Comparison of ENCODE assay signal across 11 cellular contexts in the genomic region with DNA sequence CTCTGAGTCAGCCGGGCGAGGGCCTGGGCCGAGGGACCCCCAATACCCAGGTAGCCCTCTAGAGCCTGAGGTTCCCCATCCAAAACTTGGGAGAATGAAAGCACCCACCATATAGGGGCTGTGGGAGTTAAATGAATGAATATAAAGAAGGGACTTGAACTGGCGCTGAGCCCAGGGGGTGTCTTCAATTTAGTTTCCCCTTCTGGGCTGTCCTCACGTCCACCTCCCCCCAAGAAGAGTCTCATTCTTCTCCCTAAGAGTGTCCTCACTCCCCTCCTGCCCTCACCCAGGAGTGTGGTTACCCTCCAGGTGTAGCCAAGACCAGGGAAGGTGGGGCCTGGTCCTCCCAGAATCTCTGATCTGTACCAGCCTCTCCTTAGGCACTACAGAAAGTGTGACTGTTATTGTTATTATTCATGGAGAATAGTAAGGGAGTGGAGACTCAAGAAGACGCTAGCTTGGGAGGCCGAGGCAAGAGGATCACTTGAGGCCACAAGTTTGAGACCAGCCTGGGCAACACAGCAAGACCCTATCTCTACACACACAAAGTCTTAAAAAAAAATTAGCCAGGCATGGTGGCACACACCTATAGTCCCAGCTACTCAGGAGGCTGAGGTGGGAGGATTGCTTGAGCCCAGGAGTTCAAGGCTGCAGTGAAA. TPM values are rescaled to one million over a fixed set of nuclear protein-coding genes. Genes with fewer than 3 reads are reported as not detected.
A peak's percentile ranks its signal among the peaks of the same experiment; 100 is the strongest.
DNase-seq lines count a peak whose midpoint lies in the region; ATAC-seq and TF ChIP-seq lines count a peak whose summit lies in the region.
"Had no signal": no experiment of that assay in that cellular context is flagged by ENCODE, and none has a peak within 500 bp of the region (broad histone marks: within the 10 kb centered on the region; RNA-seq: fewer than 3 reads in every experiment).

No MANE protein-coding gene starts in this region.

- no peak overlapping the region for H3K4me3 ChIP-seq in gastroesophageal sphincter
- H3K4me3 ChIP-seq: GM23248 had no signal

- no peak for TF ChIP-seq EP300 in gastroesophageal sphincter (IDR thresholded peaks at IDR 0.05)

- H3K27ac Mint-ChIP-seq in activated naive CD8-positive, alpha-beta T cell: peak overlapping the region; percentile 76
- no peak overlapping the region for H3K27ac Mint-ChIP-seq in activated naive CD8-positive, alpha-beta T cell treated with anti-CD3 and anti-CD28 coated beads for 36 hours
- peak overlapping the region; percentile 70 for H3K27ac Mint-ChIP-seq in activated CD8-positive, alpha-beta T cell treated with anti-CD3 and anti-CD28 coated beads, Interleukin-2, amount 10 ng/mL, durations not matched to agents 7 days and 5 days
- H3K27ac Mint-ChIP-seq in stimulated activated effector memory CD8-positive, alpha-beta T cell treated with anti-CD3 and anti-CD28 coated beads, Interleukin-12 subunit alpha, Interleukin-12 subunit beta, amount 100 ng/mL, for 72 hours: peak overlapping the region; percentile 24

- no peaks in the 10 kb centered on the region for H3K36me3 ChIP-seq in gastroesophageal sphincter

- H3K27ac ChIP-seq in gastroesophageal sphincter: no peak overlapping the region
- H3K27ac ChIP-seq: GM23248 had no signal

- no peaks in the 10 kb centered on the region for H3K36me3 Mint-ChIP-seq in activated naive CD8-positive, alpha-beta T cell
- H3K36me3 Mint-ChIP-seq in activated naive CD8-positive, alpha-beta T cell treated with anti-CD3 and anti-CD28 coated beads for 36 hours: peaks cover 13% of the 10 kb centered on the region
- H3K36me3 Mint-ChIP-seq in activated CD8-positive, alpha-beta T cell treated with anti-CD3 and anti-CD28 coated beads, Interleukin-2, amount 10 ng/mL, durations not matched to agents 7 days and 5 days (ENCODE audit: low read depth): peaks cover 18% of the 10 kb centered on the region
- H3K36me3 Mint-ChIP-seq in stimulated activated effector memory CD8-positive, alpha-beta T cell treated with anti-CD3 and anti-CD28 coated beads, Interleukin-12 subunit alpha, Interleukin-12 subunit beta, amount 100 ng/mL, for 72 hours: peaks cover 36% of the 10 kb centered on the region

- TF ChIP-seq POLR2A in gastroesophageal sphincter (IDR thresholded peaks at IDR 0.05): no peak

- no peaks in the 10 kb centered on the region for H3K27me3 ChIP-seq in gastroesophageal sphincter

- H3K4me1 Mint-ChIP-seq in activated naive CD8-positive, alpha-beta T cell (ENCODE audit: low read depth): peaks cover 63% of the 10 kb centered on the region
- H3K4me1 Mint-ChIP-seq in activated naive CD8-positive, alpha-beta T cell treated with anti-CD3 and anti-CD28 coated beads for 36 hours: peaks cover 58% of the 10 kb centered on the region
- peaks cover 68% of the 10 kb centered on the region for H3K4me1 Mint-ChIP-seq in activated CD8-positive, alpha-beta T cell treated with anti-CD3 and anti-CD28 coated beads, Interleukin-2, amount 10 ng/mL, durations not matched to agents 7 days and 5 days (ENCODE audit: low read depth)
- H3K4me1 Mint-ChIP-seq in stimulated activated effector memory CD8-positive, alpha-beta T cell treated with anti-CD3 and anti-CD28 coated beads, Interleukin-12 subunit alpha, Interleukin-12 subunit beta, amount 100 ng/mL, for 72 hours: peaks cover 69% of the 10 kb centered on the region

- no peak for TF ChIP-seq CTCF in gastroesophageal sphincter (IDR thresholded peaks at IDR 0.05)

- H3K4me1 ChIP-seq in gastroesophageal sphincter: peaks cover 0 to 22% (median 3%) of the 10 kb centered on the region in 3 donors

- no peaks in the 10 kb centered on the region for H3K27me3 Mint-ChIP-seq in activated naive CD8-positive, alpha-beta T cell
- no peaks in the 10 kb centered on the region for H3K27me3 Mint-ChIP-seq in activated naive CD8-positive, alpha-beta T cell treated with anti-CD3 and anti-CD28 coated beads for 36 hours
- no peaks in the 10 kb centered on the region for H3K27me3 Mint-ChIP-seq in activated CD8-positive, alpha-beta T cell treated with anti-CD3 and anti-CD28 coated beads, Interleukin-2, amount 10 ng/mL, durations not matched to agents 7 days and 5 days (ENCODE audit: low read depth)

- WGBS in gastroesophageal sphincter (ENCODE audit: low coverage in 1 of 2), 2 donors: 67 to 75% methylated on average over 3 to 4 of the region's 7 CpGs

- H3K4me3 Mint-ChIP-seq in activated naive CD8-positive, alpha-beta T cell: peak overlapping the region; percentile 10
- no peak overlapping the region for H3K4me3 Mint-ChIP-seq in activated naive CD8-positive, alpha-beta T cell treated with anti-CD3 and anti-CD28 coated beads for 36 hours
- no peak overlapping the region for H3K4me3 Mint-ChIP-seq in activated CD8-positive, alpha-beta T cell treated with anti-CD3 and anti-CD28 coated beads, Interleukin-2, amount 10 ng/mL, durations not matched to agents 7 days and 5 days
- no peak overlapping the region for H3K4me3 Mint-ChIP-seq in stimulated activated effector memory CD8-positive, alpha-beta T cell treated with anti-CD3 and anti-CD28 coated beads, Interleukin-12 subunit alpha, Interleukin-12 subunit beta, amount 100 ng/mL, for 72 hours

- H3K9me3 Mint-ChIP-seq in activated naive CD8-positive, alpha-beta T cell (ENCODE audit: low read depth): no peaks in the 10 kb centered on the region
- H3K9me3 Mint-ChIP-seq in activated naive CD8-positive, alpha-beta T cell treated with anti-CD3 and anti-CD28 coated beads for 36 hours: no peaks in the 10 kb centered on the region
- no peaks in the 10 kb centered on the region for H3K9me3 Mint-ChIP-seq in activated CD8-positive, alpha-beta T cell treated with anti-CD3 and anti-CD28 coated beads, Interleukin-2, amount 10 ng/mL, durations not matched to agents 7 days and 5 days (ENCODE audit: insufficient read depth)
- H3K9me3 Mint-ChIP-seq in stimulated activated effector memory CD8-positive, alpha-beta T cell treated with anti-CD3 and anti-CD28 coated beads, Interleukin-12 subunit alpha, Interleukin-12 subunit beta, amount 100 ng/mL, for 72 hours: no peaks in the 10 kb centered on the region

- H3K9me3 ChIP-seq in gastroesophageal sphincter: no peaks in the 10 kb centered on the region

- no peak for DNase-seq in activated naive CD8-positive, alpha-beta T cell treated with anti-CD3 and anti-CD28 coated beads for 36 hours
- no peak for DNase-seq in activated CD8-positive, alpha-beta T cell treated with anti-CD3 and anti-CD28 coated beads, Interleukin-2, amount 10 ng/mL, durations not matched to agents 7 days and 5 days
- DNase-seq in stimulated activated effector memory CD8-positive, alpha-beta T cell treated with anti-CD3 and anti-CD28 coated beads, Interleukin-12 subunit alpha, Interleukin-12 subunit beta, amount 100 ng/mL, for 72 hours (ENCODE audit: low spot score in 2 of 2): no peak
- DNase-seq: activated effector memory CD4-positive, alpha-beta T cell treated with Interleukin-2 at 50 U/mL for 16 hours; GM23248; kidney glomerular epithelial cell; stimulated activated CD4-positive, alpha-beta T cell treated with anti-CD3 and anti-CD28 coated beads, Interleukin-4, amount 100 ng/mL, for 24 hours had no signal

- ATAC-seq in activated CD8-positive, alpha-beta T cell treated with anti-CD3 and anti-CD28 coated beads, Interleukin-2, amount 10 ng/mL, durations not matched to agents 7 days and 5 days: no peak
- no peak for ATAC-seq in stimulated activated effector memory CD8-positive, alpha-beta T cell treated with anti-CD3 and anti-CD28 coated beads, Interleukin-12 subunit alpha, Interleukin-12 subunit beta, amount 100 ng/mL, for 72 hours
- no peak for ATAC-seq in gastroesophageal sphincter
- ATAC-seq in HG03442 (IDR thresholded peaks at IDR 0.05; ENCODE audit: unreplicated experiment): no peak

- POLR2A ChIA-PET in activated CD8-positive, alpha-beta T cell treated with anti-CD3 and anti-CD28 coated beads, Interleukin-2, amount 10 ng/mL, durations not matched to agents 7 days and 5 days (lab: Charles Lee): no interaction called here

- CTCF ChIA-PET in activated CD8-positive, alpha-beta T cell treated with anti-CD3 and anti-CD28 coated beads, Interleukin-2, amount 10 ng/mL, durations not matched to agents 7 days and 5 days (lab: Charles Lee): no interaction called here

RNA-seq across cellular contexts. Expression of a gene that starts 2.7 kb away (rescaled TPM):
- total RNA-seq in activated naive CD8-positive, alpha-beta T cell treated with anti-CD3 and anti-CD28 coated beads for 36 hours: 10 to 100 TPM; 28.8 to 32.2 TPM
- 10 to 100 TPM; 17.4 to 21.5 TPM for total RNA-seq in activated CD8-positive, alpha-beta T cell treated with anti-CD3 and anti-CD28 coated beads, Interleukin-2, amount 10 ng/mL, durations not matched to agents 7 days and 5 days
- total RNA-seq in gastroesophageal sphincter: under 1 TPM in 2 of 4 donors, not detected in 2; 0.40 to 0.99 TPM
- total RNA-seq: GM23248, MCF 10A had no signal

RNA-seq across cellular contexts. Expression of a gene that starts 3.2 kb away (rescaled TPM):
- total RNA-seq in activated naive CD8-positive, alpha-beta T cell treated with anti-CD3 and anti-CD28 coated beads for 36 hours: 100 to 1,000 TPM; 285 to 295 TPM
- total RNA-seq in activated CD8-positive, alpha-beta T cell treated with anti-CD3 and anti-CD28 coated beads, Interleukin-2, amount 10 ng/mL, durations not matched to agents 7 days and 5 days: 100 to 1,000 TPM; 515 to 537 TPM
- total RNA-seq in gastroesophageal sphincter: 10 to 100 TPM; 40.4 to 58.3 (median 51.4) TPM

RNA-seq across cellular contexts. Expression of a gene that starts 19.7 kb away (rescaled TPM):
- total RNA-seq in activated naive CD8-positive, alpha-beta T cell treated with anti-CD3 and anti-CD28 coated beads for 36 hours: 1,000 to 10,000 TPM; 3,012 to 3,178 TPM
- total RNA-seq in activated CD8-positive, alpha-beta T cell treated with anti-CD3 and anti-CD28 coated beads, Interleukin-2, amount 10 ng/mL, durations not matched to agents 7 days and 5 days: 1,000 to 10,000 TPM; 3,024 to 3,056 TPM
- total RNA-seq in gastroesophageal sphincter: 1,000 to 10,000 TPM in 2 of 4 donors, 100 to 1,000 TPM in 2; 673 to 1,241 (median 970) TPM

RNA-seq across cellular contexts. Expression of a gene that starts 35.0 kb away (rescaled TPM):
- total RNA-seq in activated naive CD8-positive, alpha-beta T cell treated with anti-CD3 and anti-CD28 coated beads for 36 hours: not detected
- total RNA-seq in activated CD8-positive, alpha-beta T cell treated with anti-CD3 and anti-CD28 coated beads, Interleukin-2, amount 10 ng/mL, durations not matched to agents 7 days and 5 days: not detected
- not detected for total RNA-seq in gastroesophageal sphincter
- total RNA-seq: GM23248, MCF 10A had no signal

RNA-seq across cellular contexts. Expression of a gene that starts 35.3 kb away (rescaled TPM):
- not detected for total RNA-seq in activated naive CD8-positive, alpha-beta T cell treated with anti-CD3 and anti-CD28 coated beads for 36 hours
- not detected for total RNA-seq in activated CD8-positive, alpha-beta T cell treated with anti-CD3 and anti-CD28 coated beads, Interleukin-2, amount 10 ng/mL, durations not matched to agents 7 days and 5 days
- total RNA-seq in gastroesophageal sphincter: not detected
- total RNA-seq: GM23248, MCF 10A had no signal

Comparison
In these comparisons a context has a peak if more than half of its experiments do, and no peak if none do; other contexts are left out.
1. RNA of a gene that starts 2.7 kb away (total RNA-seq): 28.8 to 32.2 TPM in activated naive CD8-positive, alpha-beta T cell treated with anti-CD3 and anti-CD28 coated beads for 36 hours and 17.4 to 21.5 TPM in activated CD8-positive, alpha-beta T cell treated with anti-CD3 and anti-CD28 coated beads, Interleukin-2, amount 10 ng/mL, durations not matched to agents 7 days and 5 days; 0.40 to 0.99 TPM in gastroesophageal sphincter; every median in the first group is over 4 times any median in the second.
2. RNA of a gene that starts 3.2 kb away (total RNA-seq): 515 to 537 TPM in activated CD8-positive, alpha-beta T cell treated with anti-CD3 and anti-CD28 coated beads, Interleukin-2, amount 10 ng/mL, durations not matched to agents 7 days and 5 days and 285 to 295 TPM in activated naive CD8-positive, alpha-beta T cell treated with anti-CD3 and anti-CD28 coated beads for 36 hours; 40.4 to 58.3 TPM in gastroesophageal sphincter; every median in the first group is over 4 times any median in the second.